6 cellular contexts compared by ENCODE assay signal in genomic region chr15:25492315-25492714, GRCh38.
"Had no signal": no experiment of that assay in that cellular context is flagged by ENCODE, and none has a peak within 500 bp of the region (broad histone marks: within the 10 kb centered on the region; RNA-seq: fewer than 3 reads in every experiment).

No MANE protein-coding gene starts in this region.

- H3K4me2 ChIP-seq: KMS-11 had no signal

- H3K9ac ChIP-seq: KMS-11 had no signal

- H3K27ac ChIP-seq: HL-60, KMS-11 had no signal

- FAIRE-seq: HTR-8/SVneo had no signal

- DNase-seq: IMR-90, KBM-7, KG1 had no signal
